10 cellular contexts compared by ENCODE assay signal in genomic region chr12:34395056-34396005, GRCh38.
DNase-seq lines count a peak whose midpoint lies in the region; ATAC-seq and TF ChIP-seq lines count a peak whose summit lies in the region.
"Had no signal": no experiment of that assay in that cellular context is flagged by ENCODE, and none has a peak within 500 bp of the region (broad histone marks: within the 10 kb centered on the region; RNA-seq: fewer than 3 reads in every experiment).

No MANE protein-coding gene starts in this region.

- H3K27me3 Mint-ChIP-seq in activated CD4-positive, alpha-beta memory T cell treated with anti-CD3 and anti-CD28 coated beads, Interleukin-2, amount 10 ng/mL, durations not matched to agents 7 days and 5 days: no peaks in the 10 kb centered on the region
- H3K27me3 Mint-ChIP-seq in activated CD4-positive, alpha-beta memory T cell treated with anti-CD3 and anti-CD28 coated beads for 36 hours: no peaks in the 10 kb centered on the region
- H3K27me3 Mint-ChIP-seq: brain had no signal

- H3K56ac ChIP-seq in mesendoderm (ENCODE audit: low read length): no peak overlapping the region

- no peak for TF ChIP-seq EP300 in stomach (IDR thresholded peaks at IDR 0.05)

- H3K4me3 ChIP-seq in stomach (no peak overlapping the region), mesendoderm (ENCODE audit: low read length) (no peak overlapping the region)
- H3K4me3 ChIP-seq: tibial nerve had no signal

- H3K4me3 Mint-ChIP-seq in activated CD4-positive, alpha-beta memory T cell treated with anti-CD3 and anti-CD28 coated beads, Interleukin-2, amount 10 ng/mL, durations not matched to agents 7 days and 5 days: no peak overlapping the region
- no peak overlapping the region for H3K4me3 Mint-ChIP-seq in activated CD4-positive, alpha-beta memory T cell treated with anti-CD3 and anti-CD28 coated beads for 36 hours
- H3K4me3 Mint-ChIP-seq: brain had no signal

- 65 to 69% (median 66%) methylated on average over 24 to 28 of the region's 28 CpGs for WGBS in stomach, 5 donors
- no CpG with 5 or more reads among the region's 28 CpGs for WGBS in mesendoderm (ENCODE audit: extremely low coverage, insufficient coverage, low lambda C conversion rate)

- no peak for TF ChIP-seq CTCF in stomach (IDR thresholded peaks at IDR 0.05)

- POLR2A ChIA-PET in activated CD4-positive, alpha-beta memory T cell treated with anti-CD3 and anti-CD28 coated beads, Interleukin-2, amount 10 ng/mL, durations not matched to agents 7 days and 5 days (lab: Charles Lee): no interaction called here
- POLR2A ChIA-PET in activated CD4-positive, alpha-beta memory T cell treated with anti-CD3 and anti-CD28 coated beads for 36 hours (lab: Charles Lee): no interaction called here

- no peak overlapping the region for H2BK15ac ChIP-seq in mesendoderm (replicated peaks; ENCODE audit: low read depth)

- H3K36me3 Mint-ChIP-seq in activated CD4-positive, alpha-beta memory T cell treated with anti-CD3 and anti-CD28 coated beads, Interleukin-2, amount 10 ng/mL, durations not matched to agents 7 days and 5 days (ENCODE audit: low read depth): peaks cover 4% of the 10 kb centered on the region
- no peaks in the 10 kb centered on the region for H3K36me3 Mint-ChIP-seq in activated CD4-positive, alpha-beta memory T cell treated with anti-CD3 and anti-CD28 coated beads for 36 hours
- H3K36me3 Mint-ChIP-seq: brain had no signal

- DNase-seq in activated CD4-positive, alpha-beta memory T cell treated with anti-CD3 and anti-CD28 coated beads, Interleukin-2, amount 10 ng/mL, durations not matched to agents 7 days and 5 days: peak; percentile 1
- no peak for DNase-seq in activated CD4-positive, alpha-beta memory T cell treated with anti-CD3 and anti-CD28 coated beads for 36 hours
- peak; percentile 4 for DNase-seq in activated naive CD4-positive, alpha-beta T cell treated with anti-CD3 and anti-CD28 coated beads, Interleukin-2, amount 50 U/mL, for 16 hours
- DNase-seq in iPS-NIHi11 (ENCODE audit: low spot score): peak; percentile 8
- peak; percentile 15 for DNase-seq in stomach
- DNase-seq in NCI-H510A treated with DMSO at 0.1 percent for 48 hours (lab: John Stamatoyannopoulos, UW): no peak
- DNase-seq in mesendoderm: no peak

- no peak overlapping the region for H4K5ac ChIP-seq in mesendoderm (ENCODE audit: low read length)

- no peak overlapping the region for H3K9ac ChIP-seq in mesendoderm (ENCODE audit: low read length)

- peaks cover 11 to 100% (median 97%) of the 10 kb centered on the region in 4 donors for H3K9me3 ChIP-seq in stomach

- no peak overlapping the region for H3K27ac ChIP-seq in stomach
- no peak overlapping the region for H3K27ac ChIP-seq in mesendoderm (ENCODE audit: low read depth, low read length)
- H3K27ac ChIP-seq: tibial nerve had no signal

- H3K79me1 ChIP-seq in mesendoderm (ENCODE audit: low read length): no peaks in the 10 kb centered on the region

- H4K8ac ChIP-seq in mesendoderm (ENCODE audit: low read depth, low read length): no peak overlapping the region

- H3K4me1 Mint-ChIP-seq in activated CD4-positive, alpha-beta memory T cell treated with anti-CD3 and anti-CD28 coated beads, Interleukin-2, amount 10 ng/mL, durations not matched to agents 7 days and 5 days: no peaks in the 10 kb centered on the region
- H3K4me1 Mint-ChIP-seq in activated CD4-positive, alpha-beta memory T cell treated with anti-CD3 and anti-CD28 coated beads for 36 hours (ENCODE audit: low read depth): no peaks in the 10 kb centered on the region
- H3K4me1 Mint-ChIP-seq: brain had no signal

- H2AK5ac ChIP-seq in mesendoderm (ENCODE audit: low read length): no peak overlapping the region

- no peaks in the 10 kb centered on the region for H3K4me1 ChIP-seq in stomach
- H3K4me1 ChIP-seq in mesendoderm (ENCODE audit: control insufficient read depth, low read depth, low read length): no peaks in the 10 kb centered on the region
- H3K4me1 ChIP-seq: tibial nerve had no signal

- no peaks in the 10 kb centered on the region for H3K36me3 ChIP-seq in stomach
- H3K36me3 ChIP-seq in mesendoderm (ENCODE audit: control insufficient read depth, insufficient read depth, low read length): no peaks in the 10 kb centered on the region
- H3K36me3 ChIP-seq: tibial nerve had no signal

- TF ChIP-seq POLR2A in stomach (IDR thresholded peaks at IDR 0.05): no peak

- CTCF ChIA-PET in activated CD4-positive, alpha-beta memory T cell treated with anti-CD3 and anti-CD28 coated beads, Interleukin-2, amount 10 ng/mL, durations not matched to agents 7 days and 5 days (lab: Charles Lee): no interaction called here
- CTCF ChIA-PET in activated CD4-positive, alpha-beta memory T cell treated with anti-CD3 and anti-CD28 coated beads for 36 hours (lab: Charles Lee): no interaction called here

- intact Hi-C loops in activated CD4-positive, alpha-beta memory T cell treated with anti-CD3 and anti-CD28 coated beads for 36 hours (cut with micrococcal nuclease): no loop called here
- intact Hi-C loops in stomach (cut with DNase I; ENCODE audit: low total_unique reads): no loop called here

- H3K27ac Mint-ChIP-seq in activated CD4-positive, alpha-beta memory T cell treated with anti-CD3 and anti-CD28 coated beads, Interleukin-2, amount 10 ng/mL, durations not matched to agents 7 days and 5 days: no peak overlapping the region
- no peak overlapping the region for H3K27ac Mint-ChIP-seq in activated CD4-positive, alpha-beta memory T cell treated with anti-CD3 and anti-CD28 coated beads for 36 hours
- H3K27ac Mint-ChIP-seq: brain had no signal

- H3K79me2 ChIP-seq in mesendoderm (ENCODE audit: control insufficient read depth, insufficient read depth, low read length): no peaks in the 10 kb centered on the region

- H2BK5ac ChIP-seq in mesendoderm (ENCODE audit: low read length): no peak overlapping the region

- H3K27me3 ChIP-seq in stomach (peaks cover 0 to 8% (median 0%) of the 10 kb centered on the region in 3 donors), mesendoderm (ENCODE audit: insufficient read depth, low read length, poor library complexity) (no peaks in the 10 kb centered on the region)
- H3K27me3 ChIP-seq: tibial nerve had no signal

- no peak overlapping the region for H2BK120ac ChIP-seq in mesendoderm (ENCODE audit: low read depth, low read length)

- H3K18ac ChIP-seq in mesendoderm (ENCODE audit: low read length): no peak overlapping the region

- no peak for ATAC-seq in GM18861 (IDR thresholded peaks at IDR 0.05; ENCODE audit: unreplicated experiment)

- H3K4ac ChIP-seq in mesendoderm (ENCODE audit: low read depth, low read length): no peak overlapping the region

- no peak overlapping the region for H3K23ac ChIP-seq in mesendoderm (ENCODE audit: low read length)

- H3K4me2 ChIP-seq in mesendoderm (ENCODE audit: low read length): no peak overlapping the region

- H3K9me3 Mint-ChIP-seq in activated CD4-positive, alpha-beta memory T cell treated with anti-CD3 and anti-CD28 coated beads, Interleukin-2, amount 10 ng/mL, durations not matched to agents 7 days and 5 days: peaks cover 32% of the 10 kb centered on the region
- H3K9me3 Mint-ChIP-seq in activated CD4-positive, alpha-beta memory T cell treated with anti-CD3 and anti-CD28 coated beads for 36 hours: peaks cover 16% of the 10 kb centered on the region

Comparison
In these comparisons a context has a peak if more than half of its experiments do, and no peak if none do; other contexts are left out.
1. DNase-seq: peak in activated CD4-positive, alpha-beta memory T cell treated with anti-CD3 and anti-CD28 coated beads, Interleukin-2, amount 10 ng/mL, durations not matched to agents 7 days and 5 days (single experiment), activated naive CD4-positive, alpha-beta T cell treated with anti-CD3 and anti-CD28 coated beads, Interleukin-2, amount 50 U/mL, for 16 hours (single experiment), iPS-NIHi11 (single experiment) and stomach (single experiment); none in activated CD4-positive, alpha-beta memory T cell treated with anti-CD3 and anti-CD28 coated beads for 36 hours (single experiment), NCI-H510A treated with DMSO at 0.1 percent for 48 hours (single experiment) and mesendoderm (single experiment).